Comparison of ENCODE assay signal across 12 cellular contexts in genomic region chr12:50212071-50212467, GRCh38. TPM values are rescaled to one million over a fixed set of nuclear protein-coding genes. Genes with fewer than 3 reads are reported as not detected.
DNase-seq lines count a peak whose midpoint lies in the region; ATAC-seq and TF ChIP-seq lines count a peak whose summit lies in the region.
"Had no signal": no experiment of that assay in that cellular context is flagged by ENCODE, and none has a peak within 500 bp of the region (broad histone marks: within the 10 kb centered on the region; RNA-seq: fewer than 3 reads in every experiment).

No MANE protein-coding gene starts in this region.

- peaks cover 0 to 2% (median 0%) of the 10 kb centered on the region in 3 donors for H3K36me3 Mint-ChIP-seq in CD8-positive, alpha-beta memory T cell
- H3K36me3 Mint-ChIP-seq in central memory CD8-positive, alpha-beta T cell (ENCODE audit: insufficient read depth): peaks cover 2% of the 10 kb centered on the region
- H3K36me3 Mint-ChIP-seq in nephron progenitor cell (ENCODE audit: low read depth): peaks cover 23% of the 10 kb centered on the region
- H3K36me3 Mint-ChIP-seq: naive B cell had no signal

- intact Hi-C loops in PC-9 (cut with micrococcal nuclease; ENCODE audit: unreplicated experiment): no loop called here

- no peak overlapping the region for H3K27ac ChIP-seq in CD8-positive, alpha-beta memory T cell (ENCODE audit: low read depth, low read length)
- peak overlapping the region; percentile 33; the same call in 1 of the 2 replicates for H3K27ac ChIP-seq in PC-9

- H3F3A ChIP-seq in PC-9 (ENCODE audit: insufficient read depth, low read depth): peaks cover 34% of the 10 kb centered on the region

- no peaks in the 10 kb centered on the region for H3K9me2 ChIP-seq in PC-9 (ENCODE audit: insufficient read depth)

- H3K36me3 ChIP-seq in CD8-positive, alpha-beta memory T cell (ENCODE audit: insufficient read depth, low read length): no peaks in the 10 kb centered on the region
- H3K36me3 ChIP-seq in PC-9 (ENCODE audit: low read depth): peaks cover 25% of the 10 kb centered on the region

- H3K27ac Mint-ChIP-seq in CD8-positive, alpha-beta memory T cell: peak overlapping the region; percentile 89 to 99 (median 92)
- H3K27ac Mint-ChIP-seq in central memory CD8-positive, alpha-beta T cell (ENCODE audit: low read depth): peak overlapping the region; percentile 92
- H3K27ac Mint-ChIP-seq in nephron progenitor cell: peak overlapping the region; percentile 28

- no peak overlapping the region for H3K4me3 ChIP-seq in CD8-positive, alpha-beta memory T cell (ENCODE audit: low read length)
- H3K4me3 ChIP-seq in PC-9: no peak overlapping the region
- H3K4me3 ChIP-seq: gastroesophageal sphincter had no signal

- CTCF ChIA-PET in CD8-positive, alpha-beta memory T cell (lab: Charles Lee): interaction anchor here (0.7 to 1.8 kb wide), 3 partner anchors 9 to 100 kb away, joined by 3 to 6 read pairs (median 5); partner anchors contain the start of gene COX14
- CTCF ChIA-PET in PC-9 (lab: Charles Lee): interaction anchor here (0.7 kb wide), 1 partner anchor 94 kb away, joined by 3 read pairs; no protein-coding TSS in a partner anchor

- TF ChIP-seq CTCF in PC-9 (conservative IDR thresholded peaks at IDR 0.05) (no peak), nephron progenitor cell (IDR thresholded peaks at IDR 0.05) (no peak)

- H3K27me3 ChIP-seq in CD8-positive, alpha-beta memory T cell (ENCODE audit: insufficient read depth, low read length, poor library complexity, severe bottlenecking): no peaks in the 10 kb centered on the region
- no peaks in the 10 kb centered on the region for H3K27me3 ChIP-seq in PC-9 (ENCODE audit: insufficient read depth, low read depth)
- H3K27me3 ChIP-seq: gastroesophageal sphincter had no signal

- H2AFZ ChIP-seq in PC-9: no peak overlapping the region

- H3K4me1 ChIP-seq in CD8-positive, alpha-beta memory T cell (ENCODE audit: insufficient read depth, low read length): peaks cover 36% of the 10 kb centered on the region
- H3K4me1 ChIP-seq in PC-9 (replicated peaks; ENCODE audit: insufficient read depth): peaks cover 35% of the 10 kb centered on the region

- H3K4me2 ChIP-seq in PC-9: no peak overlapping the region

- DNase-seq in CD8-positive, alpha-beta memory T cell: no peak
- DNase-seq in PC-9: no peak
- DNase-seq in central memory CD8-positive, alpha-beta T cell (ENCODE audit: low spot score in 2 of 2): no peak
- no peak for DNase-seq in nephron progenitor cell
- no peak for DNase-seq in NCI-H2081 treated with DMSO at 0.1 percent for 48 hours (lab: John Stamatoyannopoulos, UW)
- DNase-seq in NCI-H1105 (lab: John Stamatoyannopoulos, UW): no peak
- DNase-seq in HUDEP-2 (lab: John Stamatoyannopoulos, UW; ENCODE audit: unreplicated experiment in 76 of 76): no peak
- DNase-seq: DMS79, naive B cell, NCI-H82 had no signal

- peak overlapping the region; percentile 33 to 78 (median 64) for H3K4me3 Mint-ChIP-seq in CD8-positive, alpha-beta memory T cell
- peak overlapping the region; percentile 55 for H3K4me3 Mint-ChIP-seq in central memory CD8-positive, alpha-beta T cell
- H3K4me3 Mint-ChIP-seq in nephron progenitor cell: no peak overlapping the region
- H3K4me3 Mint-ChIP-seq: naive B cell had no signal

- BruUV-seq in PC-9 (replicated peaks; lab: Mats Ljungman, UMichigan): no TSS peak

- peaks cover 29% of the 10 kb centered on the region; the same call in 1 of the 2 replicates for H3K79me2 ChIP-seq in PC-9 (ENCODE audit: low read depth)

- no peaks in the 10 kb centered on the region for H3K27me3 Mint-ChIP-seq in CD8-positive, alpha-beta memory T cell
- H3K27me3 Mint-ChIP-seq in central memory CD8-positive, alpha-beta T cell: no peaks in the 10 kb centered on the region
- H3K27me3 Mint-ChIP-seq in nephron progenitor cell (ENCODE audit: low read depth, poor library complexity): no peaks in the 10 kb centered on the region
- H3K27me3 Mint-ChIP-seq: naive B cell had no signal

- H3K9me3 ChIP-seq in CD8-positive, alpha-beta memory T cell (ENCODE audit: low read length): no peaks in the 10 kb centered on the region
- no peaks in the 10 kb centered on the region for H3K9me3 ChIP-seq in PC-9 (ENCODE audit: insufficient read depth, low read depth)
- H3K9me3 ChIP-seq: gastroesophageal sphincter had no signal

- H3K9me3 Mint-ChIP-seq in CD8-positive, alpha-beta memory T cell: no peaks in the 10 kb centered on the region
- H3K9me3 Mint-ChIP-seq in central memory CD8-positive, alpha-beta T cell: no peaks in the 10 kb centered on the region
- no peaks in the 10 kb centered on the region for H3K9me3 Mint-ChIP-seq in nephron progenitor cell

- POLR2A ChIA-PET in CD8-positive, alpha-beta memory T cell (lab: Charles Lee): interaction anchor here (1.5 kb wide), 1 partner anchor 8 kb away, joined by 6 read pairs; no protein-coding TSS in a partner anchor
- POLR2A ChIA-PET in PC-9 (lab: Charles Lee; ENCODE audit: unreplicated experiment): interaction anchor here (0.6 to 0.7 kb wide), 3 partner anchors 10 to 127 kb away, joined by 5 to 11 read pairs (median 7); no protein-coding TSS in a partner anchor

- ATAC-seq in central memory CD8-positive, alpha-beta T cell (replicated peaks; ENCODE audit: extremely low read depth, poor library complexity, severe bottlenecking): peak; percentile 49
- no peak for ATAC-seq in HG03469 (IDR thresholded peaks at IDR 0.05; ENCODE audit: unreplicated experiment)

- H3K4me1 Mint-ChIP-seq in CD8-positive, alpha-beta memory T cell: peaks cover 42 to 53% (median 46%) of the 10 kb centered on the region in 3 donors
- H3K4me1 Mint-ChIP-seq in central memory CD8-positive, alpha-beta T cell: peaks cover 33% of the 10 kb centered on the region
- peaks cover 16% of the 10 kb centered on the region for H3K4me1 Mint-ChIP-seq in nephron progenitor cell

- H4K20me1 ChIP-seq in PC-9 (ENCODE audit: insufficient read depth): no peaks in the 10 kb centered on the region

RNA-seq across cellular contexts. Expression of gene CERS5, which starts 44.9 kb away (rescaled TPM):
- 10 to 100 TPM; 55.4 to 62.1 TPM for total RNA-seq in CD8-positive, alpha-beta memory T cell
- 47.4 TPM for polyA plus RNA-seq in CD8-positive, alpha-beta memory T cell
- 33.0 and 41.7 TPM in 2 replicates for total RNA-seq in PC-9 (2021)

Comparison
In these comparisons a context has a peak if more than half of its experiments do, and no peak if none do; other contexts are left out.
1. H3K27ac Mint-ChIP-seq: peak in every context shown above with its lines; median percentile 92 in CD8-positive, alpha-beta memory T cell; 92 in central memory CD8-positive, alpha-beta T cell; 28 in nephron progenitor cell.